Comparison of ENCODE assay signal across 9 cellular contexts in genomic region chr7:44962483-44963251, GRCh38. TPM values are rescaled to one million over a fixed set of nuclear protein-coding genes. Genes with fewer than 3 reads are reported as not detected.
A peak's percentile ranks its signal among the peaks of the same experiment; 100 is the strongest.
DNase-seq lines count a peak whose midpoint lies in the region; ATAC-seq and TF ChIP-seq lines count a peak whose summit lies in the region.
"Had no signal": no experiment of that assay in that cellular context is flagged by ENCODE, and none has a peak within 500 bp of the region (broad histone marks: within the 10 kb centered on the region; RNA-seq: fewer than 3 reads in every experiment).

No MANE protein-coding gene starts in this region.

- CTCF ChIA-PET in OCI-LY7 (lab: Charles Lee; ENCODE audit: unreplicated experiment), result no interaction called here

- H3K9me3 ChIP-seq in prostate gland (no peaks in the 10 kb centered on the region), OCI-LY7 (ENCODE audit: low read length) (no peaks in the 10 kb centered on the region)

- WGBS in prostate gland, result 28% methylated on average over 53 of the region's 76 CpGs

- no peaks in the 10 kb centered on the region for H3K27me3 ChIP-seq in prostate gland (replicated peaks; ENCODE audit: insufficient read depth)

- no peaks in the 10 kb centered on the region for H3K79me2 ChIP-seq in OCI-LY7 (ENCODE audit: insufficient read depth, low read depth, low read length)

- H3K4me3 ChIP-seq in prostate gland (peak overlapping the region; percentile 18 to 26), OCI-LY7 (ENCODE audit: low read depth, low read length, poor library complexity, severe bottlenecking) (no peak overlapping the region)

- intact Hi-C loops in Right ventricle myocardium superior (cut with DNase I) (no loop called here), prostate gland (cut with DNase I) (no loop called here), OCI-LY7 (cut with micrococcal nuclease; ENCODE audit: unreplicated experiment) (no loop called here)

- TF ChIP-seq CTCF in prostate gland (IDR thresholded peaks at IDR 0.05), result no peak
- no peak for TF ChIP-seq CTCF in OCI-LY7 (conservative IDR thresholded peaks at IDR 0.05; ENCODE audit: low read length)

- H3K9me2 ChIP-seq in OCI-LY7 (ENCODE audit: insufficient read depth, low read length), result no peaks in the 10 kb centered on the region

- no peak for TF ChIP-seq POLR2A in prostate gland (IDR thresholded peaks at IDR 0.05)

- peak; percentile 38 for DNase-seq in D341Med (ENCODE audit: low spot score)
- DNase-seq in SW480 (ENCODE audit: low spot score), result peak; percentile 61
- DNase-seq in Right ventricle myocardium superior, result no peak
- no peak for DNase-seq in prostate gland (ENCODE audit: low spot score)
- no peak for DNase-seq in SKM-1 treated with dmso at 0.1 percent for 144 hours (lab: John Stamatoyannopoulos, UW; ENCODE audit: unreplicated experiment)
- DNase-seq in NOMO-1 (lab: John Stamatoyannopoulos, UW; ENCODE audit: unreplicated experiment in 2 of 2), result no peak
- no peak for DNase-seq in OCI-LY7 (ENCODE audit: low spot score)
- DNase-seq in NCI-H748 treated with DMSO at 0.1 percent for 48 hours (lab: John Stamatoyannopoulos, UW), result no peak
- DNase-seq: cortex of kidney had no signal

- H4K20me1 ChIP-seq in OCI-LY7 (ENCODE audit: insufficient read depth, low read length), result no peaks in the 10 kb centered on the region

- ATAC-seq in Right ventricle myocardium superior (ENCODE audit: poor library complexity), result peak; percentile 83

- no peak overlapping the region for H3K4me2 ChIP-seq in OCI-LY7 (ENCODE audit: low read length)

- no peaks in the 10 kb centered on the region for H3K4me1 ChIP-seq in prostate gland (replicated peaks)
- peaks cover 16% of the 10 kb centered on the region for H3K4me1 ChIP-seq in OCI-LY7 (ENCODE audit: insufficient read depth, low read length, poor library complexity, severe bottlenecking)

- H3K27ac ChIP-seq in prostate gland (no peak overlapping the region), OCI-LY7 (ENCODE audit: low read depth, low read length, poor library complexity, severe bottlenecking) (no peak overlapping the region)

- BruUV-seq in OCI-LY7 (replicated peaks; lab: Mats Ljungman, UMichigan), result no TSS peak

- H3K36me3 ChIP-seq in prostate gland (no peaks in the 10 kb centered on the region), OCI-LY7 (ENCODE audit: insufficient read depth, low read length) (no peaks in the 10 kb centered on the region)

- POLR2A ChIA-PET in OCI-LY7 (lab: Charles Lee), result no interaction called here

- no peak overlapping the region for H2AFZ ChIP-seq in OCI-LY7 (ENCODE audit: low read length)

RNA-seq across cellular contexts. Expression of gene MYO1G, which starts 16.1 kb away (rescaled TPM):
- total RNA-seq in Right ventricle myocardium superior, result 0.97 TPM
- 1 to 10 TPM; 1.9 to 2.7 TPM for total RNA-seq in prostate gland
- 23.6 and 27.4 TPM in 2 replicates for total RNA-seq in OCI-LY7 (2014; rRNA removed; shearing (Covaris generic))
- 74.7 and 87.3 TPM in 2 replicates for total RNA-seq in OCI-LY7 (2022)

RNA-seq across cellular contexts. Expression of gene CCM2, which starts 37.3 kb away (rescaled TPM):
- total RNA-seq in Right ventricle myocardium superior (30.3 TPM), prostate gland (10 to 100 TPM; 30.0 to 83.6 TPM), OCI-LY7 (2022) (84.0 and 89.1 TPM in 2 replicates)
- 55.3 and 58.9 TPM in 2 replicates for total RNA-seq in OCI-LY7 (2014; rRNA removed; shearing (Covaris generic))

Comparison
In these comparisons a context has a peak if more than half of its experiments do, and no peak if none do; other contexts are left out.
1. DNase-seq: peak in D341Med (single experiment) and SW480 (single experiment); none in Right ventricle myocardium superior (single experiment), prostate gland (single experiment), SKM-1 treated with dmso at 0.1 percent for 144 hours (single experiment), NOMO-1 (0 of 2), OCI-LY7 (single experiment) and NCI-H748 treated with DMSO at 0.1 percent for 48 hours (single experiment).
2. RNA of gene MYO1G, which starts 16.1 kb away (total RNA-seq): 23.6 to 87.3 TPM in OCI-LY7; 1.9 to 2.7 TPM in prostate gland and 0.97 TPM in Right ventricle myocardium superior (single experiment); every median in the first group is over 4 times any median in the second.